Comparison of ENCODE assay signal across 16 cellular contexts in genomic region chr5:99122976-99123375, GRCh38.
"Had no signal": no experiment of that assay in that cellular context is flagged by ENCODE, and none has a peak within 500 bp of the region (broad histone marks: within the 10 kb centered on the region; RNA-seq: fewer than 3 reads in every experiment).

No MANE protein-coding gene starts in this region.

- H3K27me3 ChIP-seq: heart left ventricle, pancreas, sigmoid colon had no signal

- H3K9me3 ChIP-seq: heart left ventricle, pancreas, sigmoid colon, thoracic aorta had no signal

- H3K4me1 ChIP-seq: heart left ventricle, pancreas, sigmoid colon had no signal

- H3K36me3 ChIP-seq: heart left ventricle, pancreas, sigmoid colon, thoracic aorta had no signal

- H3K4me3 ChIP-seq: heart left ventricle, lung, pancreas, sigmoid colon, thoracic aorta had no signal

- ATAC-seq: heart left ventricle; naive thymus-derived CD4-positive, alpha-beta T cell; pancreas; stimulated activated effector memory CD8-positive, alpha-beta T cell treated with anti-CD3 and anti-CD28 coated beads, Interleukin-12 subunit alpha, Interleukin-12 subunit beta, amount 100 ng/mL, for 72 hours had no signal

- DNase-seq: activated CD4-positive, alpha-beta T cell treated with anti-CD3 and anti-CD28 coated beads for 1 hour; activated CD4-positive, alpha-beta T cell treated with anti-CD3 and anti-CD28 coated beads, Interleukin-2, amount 50 U/mL, for 4 hours; activated naive CD4-positive, alpha-beta T cell treated with anti-CD3 and anti-CD28 coated beads for 36 hours; activated T-cell treated with anti-CD3 and anti-CD28 coated beads for 4 hours; caudate nucleus; heart left ventricle; naive thymus-derived CD4-positive, alpha-beta T cell; pancreas; sigmoid colon; stimulated activated CD4-positive, alpha-beta T cell treated with anti-CD3 and anti-CD28 coated beads, Interleukin-2, amount 100 ng/mL, for 24 hours had no signal

- FAIRE-seq: endothelial cell of umbilical vein, frontal cortex, pancreas had no signal

- H3K27ac ChIP-seq: heart left ventricle, pancreas, sigmoid colon, thoracic aorta, VCaP had no signal
